Comparison of ENCODE assay signal across 16 cellular contexts in the genomic region with DNA sequence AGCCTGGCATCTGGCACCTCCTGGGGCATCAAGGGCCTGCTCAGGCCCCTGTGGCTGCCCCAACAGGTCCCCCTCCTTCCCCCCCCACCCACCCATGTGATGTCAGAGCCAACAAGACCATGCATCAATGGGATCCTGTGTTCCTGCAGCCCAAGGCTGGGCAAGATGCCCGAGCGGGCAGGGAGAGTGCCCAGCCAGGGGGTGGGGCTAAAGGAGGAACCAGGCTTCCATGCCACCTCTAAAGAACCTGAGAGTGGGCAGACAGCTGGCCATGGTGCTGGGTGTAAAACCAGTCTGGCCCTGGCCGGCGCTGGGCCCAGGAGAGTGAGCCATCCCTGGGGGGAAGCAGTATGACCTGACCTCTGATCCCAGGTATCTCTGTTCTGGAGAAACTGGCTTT. TPM values are rescaled to one million over a fixed set of nuclear protein-coding genes. Genes with fewer than 3 reads are reported as not detected.
DNase-seq lines count a peak whose midpoint lies in the region; ATAC-seq and TF ChIP-seq lines count a peak whose summit lies in the region.
"Had no signal": no experiment of that assay in that cellular context is flagged by ENCODE, and none has a peak within 500 bp of the region (broad histone marks: within the 10 kb centered on the region; RNA-seq: fewer than 3 reads in every experiment).

No MANE protein-coding gene starts in this region.

- TF ChIP-seq EP300 in sigmoid colon (IDR thresholded peaks at IDR 0.05) = no peak

- H3K4me1 ChIP-seq in RWPE2 (ENCODE audit: insufficient read depth, poor library complexity, severe bottlenecking) (peaks cover 20% of the 10 kb centered on the region), sigmoid colon (peaks cover 0 to 52% (median 42%) of the 10 kb centered on the region in 4 donors)

- ATAC-seq in RWPE2 (ENCODE audit: low read depth) = no peak
- ATAC-seq: Panc1 had no signal

- TF ChIP-seq CTCF in LNCaP clone FGC (IDR thresholded peaks at IDR 0.05; ENCODE audit: control insufficient read depth, extremely low read depth, insufficient read depth) (no peak), RWPE2 (IDR thresholded peaks at IDR 0.05; ENCODE audit: poor library complexity, severe bottlenecking) (no peak), sigmoid colon (IDR thresholded peaks at IDR 0.05) (no peak)

- H3K4me3 ChIP-seq in LNCaP clone FGC (ENCODE audit: low read depth, low read length) = no peak overlapping the region
- no peak overlapping the region for H3K4me3 ChIP-seq in RWPE2 (ENCODE audit: severe bottlenecking)
- H3K4me3 ChIP-seq in sigmoid colon = no peak overlapping the region
- H3K4me3 ChIP-seq: BLaER1 treated with 17β-estradiol and CSF1 and Interleukin-3, amounts not matched to agents 10 nM and 100 nM had no signal

- DNase-seq in LNCaP clone FGC (ENCODE audit: low read depth) = peak; percentile 23
- no peak for DNase-seq in RWPE2 (ENCODE audit: low spot score)
- DNase-seq in inferior parietal cortex (ENCODE audit: extremely low spot score) = peak; percentile 92
- peak; percentile 83 for DNase-seq in sigmoid colon
- no peak for DNase-seq in NCI-H748 treated with DMSO at 0.1 percent for 48 hours (lab: John Stamatoyannopoulos, UW)
- DNase-seq in NCI-H2227 treated with DMSO at 0.1 percent for 48 hours (lab: John Stamatoyannopoulos, UW) = no peak
- DNase-seq in GDM1 (lab: John Stamatoyannopoulos, UW) = no peak
- DNase-seq in NCI-H2107 (lab: John Stamatoyannopoulos, UW) = no peak
- DNase-seq: activated CD4-positive, alpha-beta T cell treated with anti-CD3 and anti-CD28 coated beads, Interleukin-2, amount 50 U/mL, for 48 hours; amniotic stem cell; NCI-H446; stimulated activated CD4-positive, alpha-beta T cell treated with anti-CD3 and anti-CD28 coated beads, Interleukin-2, amount 100 ng/mL, for 24 hours; T-helper 9 cell had no signal

- intact Hi-C loops in sigmoid colon (cut with DNase I) = no loop called here

- H3K36me3 ChIP-seq in RWPE2 (ENCODE audit: low read depth) = peaks cover 81% of the 10 kb centered on the region
- peaks cover 0 to 68% (median 24%) of the 10 kb centered on the region in 4 donors for H3K36me3 ChIP-seq in sigmoid colon
- H3K36me3 ChIP-seq: BLaER1 treated with 17β-estradiol and CSF1 and Interleukin-3, amounts not matched to agents 10 nM and 100 nM had no signal

- H3K27ac ChIP-seq in RWPE2 (ENCODE audit: poor library complexity, severe bottlenecking) (peak overlapping the region; percentile 28), sigmoid colon (peak overlapping the region in 3 of 4 donors; percentile 47 to 89 (median 69))
- H3K27ac ChIP-seq: BLaER1 treated with 17β-estradiol and CSF1 and Interleukin-3, amounts not matched to agents 10 nM and 100 nM had no signal

- TF ChIP-seq POLR2A in sigmoid colon (IDR thresholded peaks at IDR 0.05) = no peak

- H3K9me3 ChIP-seq in RWPE2 (ENCODE audit: severe bottlenecking) (no peaks in the 10 kb centered on the region), sigmoid colon (no peaks in the 10 kb centered on the region)
- H3K9me3 ChIP-seq: BLaER1 treated with 17β-estradiol and CSF1 and Interleukin-3, amounts not matched to agents 10 nM and 100 nM had no signal

- no peaks in the 10 kb centered on the region for H3K27me3 ChIP-seq in RWPE2 (ENCODE audit: insufficient read depth, poor library complexity, severe bottlenecking)
- no peaks in the 10 kb centered on the region for H3K27me3 ChIP-seq in sigmoid colon

- 27 to 76% methylated on average over 4 of the region's 4 CpGs for WGBS in sigmoid colon, 2 donors

RNA-seq across cellular contexts. Expression of gene COL16A1, which starts 7.6 kb away (rescaled TPM):
- total RNA-seq in sigmoid colon = 100 to 1,000 TPM in 2 of 4 donors, 10 to 100 TPM in 2; 43.1 to 271 (median 98.8) TPM
- polyA plus RNA-seq in sigmoid colon = 10 to 100 TPM in 1 of 3 donors, 1 to 10 TPM in 2; 4.6 to 23.4 (median 4.8) TPM
- total RNA-seq: activated T-helper 1 cell treated with anti-CD3 and anti-CD28 coated beads, Interleukin-12 subunit alpha, Interleukin-12 subunit beta, Interleukin-2, Interleukin-4 antibody, amounts not matched to agents 30 ng/mL and 10 ng/mL and 1 ng/mL, durations not matched to agents 14 hours and 24 hours and 36 hours had no signal

RNA-seq across cellular contexts. Expression of gene PEF1, which starts 51.6 kb away (rescaled TPM):
- total RNA-seq in sigmoid colon = 10 to 100 TPM; 52.9 to 87.4 (median 65.7) TPM
- 10 to 100 TPM; 56.5 to 74.2 (median 66.4) TPM for polyA plus RNA-seq in sigmoid colon

Comparison
In these comparisons a context has a peak if more than half of its experiments do, and no peak if none do; other contexts are left out.
1. DNase-seq: peak in LNCaP clone FGC (single experiment), inferior parietal cortex (single experiment) and sigmoid colon (single experiment); none in RWPE2 (single experiment), NCI-H748 treated with DMSO at 0.1 percent for 48 hours (single experiment), NCI-H2227 treated with DMSO at 0.1 percent for 48 hours (single experiment), GDM1 (single experiment) and NCI-H2107 (single experiment).